Comparison of ENCODE assay signal across 24 cellular contexts in genomic region chr1:116461723-116462122, GRCh38.
"Had no signal": no experiment of that assay in that cellular context is flagged by ENCODE, and none has a peak within 500 bp of the region (broad histone marks: within the 10 kb centered on the region; RNA-seq: fewer than 3 reads in every experiment).

No MANE protein-coding gene starts in this region.

- H3K36me3 ChIP-seq: stomach, suprapubic skin, thoracic aorta, thyroid gland, tibial artery, tibial nerve, transverse colon, upper lobe of left lung, upper lobe of right lung, uterus, vagina had no signal

- H3K4me3 ChIP-seq: stomach, suprapubic skin, testis, thoracic aorta, thyroid gland, tibial artery, tibial nerve, transverse colon, upper lobe of left lung, upper lobe of right lung, uterus, vagina had no signal

- H3K27ac ChIP-seq: stomach, suprapubic skin, testis, thoracic aorta, thyroid gland, tibial artery, tibial nerve, transverse colon, upper lobe of left lung, upper lobe of right lung, uterus, vagina had no signal

- H3K27me3 ChIP-seq: stomach, suprapubic skin, testis, thyroid gland, tibial artery, tibial nerve, transverse colon, upper lobe of left lung, upper lobe of right lung, uterus, vagina had no signal

- H3K4me1 ChIP-seq: suprapubic skin, testis, thyroid gland, tibial artery, tibial nerve, transverse colon, upper lobe of left lung, upper lobe of right lung, uterus, vagina had no signal

- DNase-seq: stimulated activated CD4-positive, alpha-beta T cell treated with anti-CD3 and anti-CD28 coated beads, Interleukin-2, amount 100 ng/mL, for 48 hours; stimulated activated CD4-positive, alpha-beta T cell treated with anti-CD3 and anti-CD28 coated beads, Interleukin-4, amount 100 ng/mL, for 1 hour; stimulated activated CD4-positive, alpha-beta T cell treated with anti-CD3 and anti-CD28 coated beads, Interleukin-4, amount 100 ng/mL, for 24 hours; stimulated activated CD4-positive, alpha-beta T cell treated with anti-CD3 and anti-CD28 coated beads, Interleukin-4, amount 100 ng/mL, for 4 hours; stimulated activated CD8-positive, alpha-beta memory T cell treated with anti-CD3 and anti-CD28 coated beads, Interleukin-4, amount 100 ng/mL, for 48 hours; stimulated activated naive B cell treated with anti-CD40 and anti-IgM and Interleukin-4, amounts not matched to agents 10 μg/mL and 1 μg/mL and 100 μg/mL, for 72 hours; stimulated activated naive CD4-positive, alpha-beta T cell; stimulated activated naive CD4-positive, alpha-beta T cell treated with Interleukin-2 at 50 U/mL for 16 hours; stimulated activated naive CD8-positive, alpha-beta T cell treated with anti-CD3 and anti-CD28 coated beads, Interleukin-15, amount 100 ng/mL, for 72 hours; stimulated activated naive CD8-positive, alpha-beta T cell treated with anti-CD3 and anti-CD28 coated beads, Interleukin-15, Interleukin-2, amounts not matched to agents 100 U/mL and 50 U/mL, for 24 hours; stomach; substantia nigra; testis; thyroid gland; tibial artery; transverse colon; trophoblast cell; upper lobe of left lung; upper lobe of right lung; uterus had no signal

- H3K9me3 ChIP-seq: stomach, suprapubic skin, testis, thoracic aorta, thyroid gland, tibial artery, tibial nerve, transverse colon, upper lobe of left lung, upper lobe of right lung, uterus, vagina had no signal
